Comparison of ENCODE assay signal across 12 cellular contexts in the genomic region with DNA sequence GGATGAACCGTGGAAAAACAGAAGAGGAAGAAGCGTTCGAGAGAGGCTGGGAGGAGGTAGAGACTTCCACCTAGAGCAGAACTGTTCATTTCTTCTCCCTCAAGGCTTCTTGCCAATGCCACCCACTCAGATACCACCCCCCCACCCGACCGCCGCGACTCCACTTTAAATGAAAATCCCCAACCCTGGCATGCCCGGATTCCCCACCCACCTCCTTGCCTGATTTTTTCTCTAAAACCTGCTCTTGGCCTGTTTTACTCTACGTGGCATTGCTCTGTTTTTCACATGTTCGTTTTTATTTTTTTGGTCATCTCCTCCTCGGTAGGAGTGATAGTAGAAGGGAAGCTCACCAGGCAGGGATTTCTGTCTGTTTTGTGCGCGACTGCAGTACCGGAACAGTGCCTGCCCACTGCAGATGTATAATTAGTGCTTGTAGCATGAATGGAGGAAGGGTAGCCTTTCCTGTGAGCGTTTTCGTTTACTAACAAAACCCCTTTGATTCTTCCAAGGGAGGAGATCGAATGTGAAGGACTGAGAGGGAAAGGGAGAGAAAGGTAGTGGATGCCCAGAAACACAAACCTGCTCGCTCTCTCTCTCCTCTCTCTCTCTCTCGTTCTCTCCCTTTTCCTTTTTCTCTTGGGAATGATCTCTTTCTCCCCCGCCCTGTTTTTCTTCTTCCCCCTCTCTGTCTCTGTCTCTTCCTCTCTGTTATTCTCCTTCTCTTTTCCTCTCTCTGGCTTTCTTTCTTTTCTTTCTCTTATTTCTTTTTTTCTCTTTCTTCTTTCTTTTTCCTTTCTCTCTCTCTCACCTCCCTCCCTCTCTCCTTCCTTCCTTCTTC. TPM values are rescaled to one million over a fixed set of nuclear protein-coding genes. Genes with fewer than 3 reads are reported as not detected.
A peak's percentile ranks its signal among the peaks of the same experiment; 100 is the strongest.
DNase-seq lines count a peak whose midpoint lies in the region; ATAC-seq, FAIRE-seq and TF ChIP-seq lines count a peak whose summit lies in the region.
"Had no signal": no experiment of that assay in that cellular context is flagged by ENCODE, and none has a peak within 500 bp of the region (broad histone marks: within the 10 kb centered on the region; RNA-seq: fewer than 3 reads in every experiment).

No MANE protein-coding gene starts in this region.

- H3K4me1 Mint-ChIP-seq in CD8-positive, alpha-beta T cell (ENCODE audit: low read depth), result peaks cover 53% of the 10 kb centered on the region
- H3K4me1 Mint-ChIP-seq in WTC11, result peaks cover 36% of the 10 kb centered on the region

- H3K9me1 ChIP-seq in keratinocyte (ENCODE audit: control insufficient read depth, extremely low read depth, insufficient read depth, low read length), result no peaks in the 10 kb centered on the region

- peak; percentile 28 for TF ChIP-seq POLR2A in GM19099 (IDR thresholded peaks at IDR 0.05; ENCODE audit: extremely low read depth, insufficient read length, low read depth)

- no peaks in the 10 kb centered on the region for H3K36me3 ChIP-seq in CD8-positive, alpha-beta T cell (ENCODE audit: insufficient read depth, low read length)
- no peaks in the 10 kb centered on the region for H3K36me3 ChIP-seq in keratinocyte (ENCODE audit: control insufficient read depth in 2 of 2, extremely low read depth in 1 of 2, insufficient read depth in 2 of 2, low read length in 2 of 2)
- H3K36me3 ChIP-seq in lower lobe of right lung, result no peaks in the 10 kb centered on the region

- no peak overlapping the region for H3K27ac ChIP-seq in CD8-positive, alpha-beta T cell (ENCODE audit: low read depth, low read length)
- H3K27ac ChIP-seq in keratinocyte (ENCODE audit: control insufficient read depth, insufficient read depth, low read length) (no peak overlapping the region), lower lobe of right lung (no peak overlapping the region)
- H3K27ac ChIP-seq: epithelial cell of prostate had no signal

- H3K9me3 Mint-ChIP-seq in CD8-positive, alpha-beta T cell, result no peaks in the 10 kb centered on the region
- H3K9me3 Mint-ChIP-seq in WTC11, result no peaks in the 10 kb centered on the region

- no peaks in the 10 kb centered on the region for H3K9me3 ChIP-seq in CD8-positive, alpha-beta T cell (ENCODE audit: low read length)
- H3K9me3 ChIP-seq in keratinocyte (ENCODE audit: control insufficient read depth, low read depth, low read length) (no peaks in the 10 kb centered on the region), lower lobe of right lung (no peaks in the 10 kb centered on the region)

- H3K4me2 ChIP-seq in keratinocyte (ENCODE audit: control insufficient read depth, extremely low read depth, insufficient read depth, low read depth, low read length), result peak overlapping the region; percentile 37

- in situ Hi-C loops in ACHN (cut with HindIII; ENCODE audit: low pct_ligation_motif_present, low pct_unique_long_range_greater_than_20kb, low sequenced_read_pairs), result no loop called here

- POLR2A ChIA-PET in CD8-positive, alpha-beta T cell (lab: Charles Lee), result interaction anchor here (0.6 kb wide), 1 partner anchor 37 kb away, joined by 4 read pairs; no protein-coding TSS in a partner anchor
- POLR2A ChIA-PET in WTC11 (lab: Charles Lee), result no interaction called here

- no peak overlapping the region for H3K27ac Mint-ChIP-seq in CD8-positive, alpha-beta T cell
- no peak overlapping the region for H3K27ac Mint-ChIP-seq in WTC11

- no peaks in the 10 kb centered on the region for H4K20me1 ChIP-seq in keratinocyte (ENCODE audit: control insufficient read depth, extremely low read depth, insufficient read depth, low read length)

- CTCF ChIA-PET in CD8-positive, alpha-beta T cell (lab: Charles Lee), result no interaction called here
- CTCF ChIA-PET in WTC11 (lab: Charles Lee), result interaction anchor here (0.6 kb wide), 1 partner anchor 71 kb away, joined by 3 read pairs; no protein-coding TSS in a partner anchor

- intact Hi-C loops in CD8-positive, alpha-beta T cell (cut with DNase I, micrococcal nuclease), result no loop called here
- intact Hi-C loops in lower lobe of right lung (cut with DNase I), result no loop called here

- H3K4me1 ChIP-seq in CD8-positive, alpha-beta T cell (ENCODE audit: insufficient read depth, low read length), result peaks cover 48% of the 10 kb centered on the region
- H3K4me1 ChIP-seq in keratinocyte (ENCODE audit: control insufficient read depth, extremely low read depth, insufficient read depth, low read length) (peaks cover 20% of the 10 kb centered on the region), lower lobe of right lung (peaks cover 17% of the 10 kb centered on the region)

- no peak overlapping the region for H2AFZ ChIP-seq in keratinocyte (ENCODE audit: control insufficient read depth, low read length)

- H3K4me3 ChIP-seq in CD8-positive, alpha-beta T cell (ENCODE audit: low read depth, low read length), result no peak overlapping the region
- H3K4me3 ChIP-seq in keratinocyte (ENCODE audit: control insufficient read depth in 2 of 3, extremely low read depth in 1 of 3, insufficient read depth in 2 of 3, low read depth in 1 of 3, low read length in 3 of 3) (no peak overlapping the region), lower lobe of right lung (no peak overlapping the region)

- H3K4me3 Mint-ChIP-seq in CD8-positive, alpha-beta T cell, result peak overlapping the region; percentile 27
- peak overlapping the region; percentile 73 for H3K4me3 Mint-ChIP-seq in WTC11

- H3K27me3 Mint-ChIP-seq in CD8-positive, alpha-beta T cell (ENCODE audit: low read depth), result peaks cover 59% of the 10 kb centered on the region
- peaks cover 98% of the 10 kb centered on the region for H3K27me3 Mint-ChIP-seq in WTC11 (ENCODE audit: low read depth)

- H3K9ac ChIP-seq in keratinocyte (ENCODE audit: control insufficient read depth, extremely low read depth, insufficient read depth, low read length), result no peak overlapping the region

- dilution Hi-C loops in keratinocyte (cut with MboI; ENCODE audit: extremely low pct_ligation_motif_present, low sequenced_read_pairs), result no loop called here

- peaks cover 23% of the 10 kb centered on the region for H3K27me3 ChIP-seq in CD8-positive, alpha-beta T cell (ENCODE audit: insufficient read depth, low read length)
- peaks cover 63% of the 10 kb centered on the region for H3K27me3 ChIP-seq in keratinocyte (ENCODE audit: control insufficient read depth, extremely low read depth, insufficient read depth, low read length)
- peaks cover 92% of the 10 kb centered on the region for H3K27me3 ChIP-seq in lower lobe of right lung (ENCODE audit: low read depth)

- H3K36me3 Mint-ChIP-seq in CD8-positive, alpha-beta T cell, result no peaks in the 10 kb centered on the region
- no peaks in the 10 kb centered on the region for H3K36me3 Mint-ChIP-seq in WTC11

- no peak for ATAC-seq in CD8-positive, alpha-beta T cell
- ATAC-seq in WTC11 (no peak), HG03139 (IDR thresholded peaks at IDR 0.05; ENCODE audit: unreplicated experiment) (no peak), lower lobe of right lung (no peak)
- ATAC-seq: left ventricle myocardium superior had no signal

- FAIRE-seq in keratinocyte (lab: Jason Lieb, UNC), result no peak

- no peak for DNase-seq in CD8-positive, alpha-beta T cell
- DNase-seq in WTC11 (ENCODE audit: low spot score), result no peak
- no peak for DNase-seq in keratinocyte (ENCODE audit: low read depth, low spot score)
- no peak for DNase-seq in dedifferentiated amniotic fluid mesenchymal stem cell (ENCODE audit: extremely low spot score)
- no peak for DNase-seq in ACHN
- DNase-seq in lower lobe of right lung, result no peak
- DNase-seq: activated naive CD4-positive, alpha-beta T cell treated with Interleukin-2 at 50 U/mL for 16 hours; GDM1; left ventricle myocardium superior had no signal

- no peaks in the 10 kb centered on the region for H3K79me2 ChIP-seq in keratinocyte (ENCODE audit: control insufficient read depth, insufficient read depth, low read length)

- TF ChIP-seq CTCF in CD8-positive, alpha-beta T cell (IDR thresholded peaks at IDR 0.05), result no peak
- TF ChIP-seq CTCF in WTC11 (IDR thresholded peaks at IDR 0.05) (no peak), keratinocyte (optimal IDR thresholded peaks at IDR 0.05 in 1 of 3, IDR thresholded peaks at IDR 0.05 in 1 of 3, conservative IDR thresholded peaks at IDR 0.05 in 1 of 3; ENCODE audit: extremely low read depth in 1 of 3, insufficient read depth in 2 of 3, low read length in 3 of 3) (no peak), lower lobe of right lung (IDR thresholded peaks at IDR 0.05) (no peak)

RNA-seq across cellular contexts. Expression of a gene that starts 2.2 kb away (rescaled TPM):
- total RNA-seq in CD8-positive, alpha-beta T cell, result 1 to 10 TPM; 1.7 to 1.9 TPM
- total RNA-seq in WTC11 (2021) (1.7 to 2.1 TPM (median 1.7 TPM) in 3 replicates), lower lobe of right lung (2.6 TPM)
- 0.22 to 0.53 TPM (median 0.30 TPM) in 3 replicates for polyA plus RNA-seq in keratinocyte
- not detected for polyA plus RNA-seq in keratinocyte (2011; ENCODE audit: low read depth)
- polyA plus RNA-seq in keratinocyte (2011; cell fraction: cytosol; rRNA removed), result 0.12 and 0.31 TPM in 2 replicates
- polyA plus RNA-seq in keratinocyte (2011; cell fraction: nucleus; rRNA removed), result 0.18 and 0.28 TPM in 2 replicates
- 0.20 and 0.34 TPM in 2 replicates for polyA plus RNA-seq in keratinocyte (2012; ENCODE audit: low replicate concordance)
- polyA minus RNA-seq in keratinocyte, result not detected in 3 replicates
- polyA minus RNA-seq in keratinocyte (2011; cell fraction: cytosol; rRNA and poly(A)+ RNA removed), result not detected
- polyA minus RNA-seq in keratinocyte (2011; cell fraction: nucleus; rRNA and poly(A)+ RNA removed), result not detected in 2 replicates
- total RNA-seq: left ventricle myocardium superior had no signal

RNA-seq across cellular contexts. Expression of a gene that starts 57.9 kb away (rescaled TPM):
- 10 to 100 TPM; 18.3 to 19.8 TPM for total RNA-seq in CD8-positive, alpha-beta T cell
- total RNA-seq in WTC11 (2021) (2.6 to 2.9 TPM (median 2.7 TPM) in 3 replicates), lower lobe of right lung (4.1 TPM)
- polyA plus RNA-seq in keratinocyte, result 11.1 to 12.8 TPM (median 12.3 TPM) in 3 replicates
- 5.9 TPM for polyA plus RNA-seq in keratinocyte (2011; ENCODE audit: low read depth)
- polyA plus RNA-seq in keratinocyte (2011; cell fraction: cytosol; rRNA removed), result 7.6 and 8.5 TPM in 2 replicates
- polyA plus RNA-seq in keratinocyte (2011; cell fraction: nucleus; rRNA removed), result 20.4 and 25.8 TPM in 2 replicates
- polyA plus RNA-seq in keratinocyte (2012; ENCODE audit: low replicate concordance), result 19.1 and 22.5 TPM in 2 replicates
- polyA minus RNA-seq in keratinocyte, result 4.0 to 11.9 TPM (median 4.3 TPM) in 3 replicates
- 15.5 TPM for polyA minus RNA-seq in keratinocyte (2011; cell fraction: cytosol; rRNA and poly(A)+ RNA removed)
- 13.7 and 13.8 TPM in 2 replicates for polyA minus RNA-seq in keratinocyte (2011; cell fraction: nucleus; rRNA and poly(A)+ RNA removed)
